Comparison of ENCODE assay signal across 32 cellular contexts in genomic region chr10:96371356-96371755, GRCh38. TPM values are rescaled to one million over a fixed set of nuclear protein-coding genes. Genes with fewer than 3 reads are reported as not detected.
"Had no signal": no experiment of that assay in that cellular context is flagged by ENCODE, and none has a peak within 500 bp of the region (broad histone marks: within the 10 kb centered on the region; RNA-seq: fewer than 3 reads in every experiment).

No MANE protein-coding gene starts in this region.

- H3K27ac ChIP-seq: adrenal gland, body of pancreas, brain microvascular endothelial cell, breast epithelium, WERI-Rb-1 had no signal

- H3K4me1 ChIP-seq: breast epithelium had no signal

- H3K27ac Mint-ChIP-seq: activated CD4-positive, alpha-beta memory T cell treated with anti-CD3 and anti-CD28 coated beads, Interleukin-2, amount 10 ng/mL, durations not matched to agents 7 days and 5 days; activated CD4-positive, alpha-beta T cell treated with anti-CD3 and anti-CD28 coated beads for 36 hours; activated CD4-positive, alpha-beta T cell treated with anti-CD3 and anti-CD28 coated beads, Interleukin-2, amount 10 ng/mL, durations not matched to agents 7 days and 5 days; activated CD8-positive, alpha-beta memory T cell treated with anti-CD3 and anti-CD28 coated beads, Interleukin-2, amount 10 ng/mL, durations not matched to agents 7 days and 5 days; activated CD8-positive, alpha-beta T cell treated with anti-CD3 and anti-CD28 coated beads, Interleukin-2, amount 10 ng/mL, durations not matched to agents 7 days and 5 days; activated naive CD4-positive, alpha-beta T cell treated with anti-CD3 and anti-CD28 coated beads for 36 hours; activated naive CD4-positive, alpha-beta T cell treated with anti-CD3 and anti-CD28 coated beads, Interleukin-2, amount 50 U/mL, for 72 hours; activated naive CD8-positive, alpha-beta T cell treated with anti-CD3 and anti-CD28 coated beads for 36 hours; activated T-cell treated with anti-CD3 and anti-CD28 coated beads, Interleukin-2, amount 50 U/mL, for 24 hours; T-cell; T-helper 17 cell; WTC11 had no signal

- DNase-seq: activated CD4-positive, alpha-beta memory T cell treated with anti-CD3 and anti-CD28 coated beads, Interleukin-2, amount 10 ng/mL, durations not matched to agents 7 days and 5 days; activated CD4-positive, alpha-beta T cell treated with anti-CD3 and anti-CD28 coated beads for 1 hour; activated CD4-positive, alpha-beta T cell treated with anti-CD3 and anti-CD28 coated beads for 36 hours; activated CD4-positive, alpha-beta T cell treated with anti-CD3 and anti-CD28 coated beads for 48 hours; activated CD4-positive, alpha-beta T cell treated with anti-CD3 and anti-CD28 coated beads, Interleukin-2, amount 10 ng/mL, durations not matched to agents 7 days and 5 days; activated CD4-positive, alpha-beta T cell treated with anti-CD3 and anti-CD28 coated beads, Interleukin-2, amount 50 U/mL, for 48 hours; activated CD8-positive, alpha-beta T cell treated with anti-CD3 and anti-CD28 coated beads, Interleukin-2, amount 10 ng/mL, durations not matched to agents 7 days and 5 days; activated effector memory CD4-positive, alpha-beta T cell treated with anti-CD3 and anti-CD28 coated beads, Interleukin-2, amount 50 U/mL, for 16 hours; activated gamma-delta T cell treated with Interleukin-2 at 50 U/mL for 16 hours; activated naive CD4-positive, alpha-beta T cell; activated naive CD4-positive, alpha-beta T cell treated with anti-CD3 and anti-CD28 coated beads for 36 hours; activated naive CD4-positive, alpha-beta T cell treated with anti-CD3 and anti-CD28 coated beads, Interleukin-2, amount 50 U/mL, for 16 hours; amniotic stem cell; aorta; T1000 had no signal

- H3K9me3 Mint-ChIP-seq: activated CD4-positive, alpha-beta memory T cell treated with anti-CD3 and anti-CD28 coated beads, Interleukin-2, amount 10 ng/mL, durations not matched to agents 7 days and 5 days; activated CD4-positive, alpha-beta T cell treated with anti-CD3 and anti-CD28 coated beads, Interleukin-2, amount 10 ng/mL, durations not matched to agents 7 days and 5 days; activated naive CD4-positive, alpha-beta T cell treated with anti-CD3 and anti-CD28 coated beads for 36 hours; activated naive CD4-positive, alpha-beta T cell treated with anti-CD3 and anti-CD28 coated beads, Interleukin-2, amount 50 U/mL, for 72 hours; activated naive CD8-positive, alpha-beta T cell treated with anti-CD3 and anti-CD28 coated beads for 36 hours; activated T-cell treated with anti-CD3 and anti-CD28 coated beads, Interleukin-2, amount 50 U/mL, for 24 hours; T-cell; WTC11 had no signal

- H3K9me3 ChIP-seq: adrenal gland, body of pancreas, breast epithelium had no signal

- H3K4me3 ChIP-seq: adrenal gland, body of pancreas, breast epithelium had no signal

- H3K4me3 Mint-ChIP-seq: activated CD4-positive, alpha-beta memory T cell treated with anti-CD3 and anti-CD28 coated beads, Interleukin-2, amount 10 ng/mL, durations not matched to agents 7 days and 5 days; activated CD4-positive, alpha-beta T cell treated with anti-CD3 and anti-CD28 coated beads for 36 hours; activated CD4-positive, alpha-beta T cell treated with anti-CD3 and anti-CD28 coated beads, Interleukin-2, amount 10 ng/mL, durations not matched to agents 7 days and 5 days; activated CD8-positive, alpha-beta memory T cell treated with anti-CD3 and anti-CD28 coated beads, Interleukin-2, amount 10 ng/mL, durations not matched to agents 7 days and 5 days; activated CD8-positive, alpha-beta T cell treated with anti-CD3 and anti-CD28 coated beads, Interleukin-2, amount 10 ng/mL, durations not matched to agents 7 days and 5 days; activated naive CD4-positive, alpha-beta T cell treated with anti-CD3 and anti-CD28 coated beads for 36 hours; activated naive CD8-positive, alpha-beta T cell treated with anti-CD3 and anti-CD28 coated beads for 36 hours; activated T-cell treated with anti-CD3 and anti-CD28 coated beads, Interleukin-2, amount 50 U/mL, for 24 hours; T-cell; T-helper 17 cell; WTC11 had no signal

- H3K36me3 ChIP-seq: adrenal gland, brain microvascular endothelial cell, breast epithelium, WERI-Rb-1 had no signal

- H3K36me3 Mint-ChIP-seq: activated CD8-positive, alpha-beta memory T cell treated with anti-CD3 and anti-CD28 coated beads, Interleukin-2, amount 10 ng/mL, durations not matched to agents 7 days and 5 days; activated naive CD4-positive, alpha-beta T cell treated with anti-CD3 and anti-CD28 coated beads, Interleukin-2, amount 50 U/mL, for 72 hours; activated naive CD8-positive, alpha-beta T cell treated with anti-CD3 and anti-CD28 coated beads for 36 hours; T-cell; WTC11 had no signal

- H3K27me3 ChIP-seq: adrenal gland, body of pancreas, brain microvascular endothelial cell, breast epithelium had no signal

RNA-seq across cellular contexts. Expression of gene OPALIN, which starts 12.6 kb away (rescaled TPM):
- total RNA-seq: activated CD4-positive, alpha-beta memory T cell treated with anti-CD3 and anti-CD28 coated beads, Interleukin-2, amount 10 ng/mL, durations not matched to agents 7 days and 5 days; activated CD4-positive, alpha-beta T cell treated with anti-CD3 and anti-CD28 coated beads for 36 hours; activated CD4-positive, alpha-beta T cell treated with anti-CD3 and anti-CD28 coated beads, Interleukin-2, amount 10 ng/mL, durations not matched to agents 7 days and 5 days; activated CD8-positive, alpha-beta memory T cell treated with anti-CD3 and anti-CD28 coated beads, Interleukin-2, amount 10 ng/mL, durations not matched to agents 7 days and 5 days; activated CD8-positive, alpha-beta T cell treated with anti-CD3 and anti-CD28 coated beads, Interleukin-2, amount 10 ng/mL, durations not matched to agents 7 days and 5 days; activated naive CD4-positive, alpha-beta T cell treated with anti-CD3 and anti-CD28 coated beads for 36 hours; activated naive CD4-positive, alpha-beta T cell treated with anti-CD3 and anti-CD28 coated beads, Interleukin-2, amount 50 U/mL, for 72 hours; activated naive CD8-positive, alpha-beta T cell treated with anti-CD3 and anti-CD28 coated beads for 36 hours; adrenal gland; aorta; astrocyte; body of pancreas; breast epithelium; cardiac septum; cerebellum; T-cell; T-helper 1 cell treated with Interleukin-12 subunit alpha and Interleukin-12 subunit beta and Interleukin-4 antibody, amounts not matched to agents 30 ng/mL and 1 ng/mL, for 36 hours; T-helper 17 cell; T-helper 2 cell treated with Interferon-gamma antibody and Interleukin-4, amounts not matched to agents 100 ng/mL and 5 ng/mL, for 36 hours had no signal
- polyA plus RNA-seq: adrenal gland, aorta had no signal
